16 cellular contexts compared by ENCODE assay signal in the genomic region with DNA sequence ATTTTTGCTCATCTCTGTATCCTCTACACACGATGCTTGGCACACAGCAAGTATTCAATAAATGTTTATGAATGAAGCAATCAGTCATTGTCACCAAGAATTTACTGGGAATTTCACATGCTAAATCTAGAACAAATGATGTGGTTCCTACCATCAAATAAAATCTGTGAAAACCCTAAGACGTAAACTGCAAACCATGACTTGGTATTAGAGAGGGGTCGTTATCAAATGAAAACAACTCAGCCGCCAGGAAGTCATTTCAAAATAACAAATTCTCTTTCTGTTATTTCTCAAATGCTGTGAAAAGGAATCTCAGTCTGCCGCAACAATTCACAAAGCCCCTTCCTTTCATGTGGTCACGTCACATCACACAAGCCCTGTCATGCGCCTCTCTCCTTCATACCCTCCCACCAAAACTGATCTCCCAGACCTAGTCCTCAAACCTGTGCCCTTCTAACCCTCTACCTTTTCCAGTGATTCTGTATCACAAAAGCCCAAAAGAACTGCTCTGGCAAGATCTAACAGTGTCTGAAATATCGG.
"Had no signal": no experiment of that assay in that cellular context is flagged by ENCODE, and none has a peak within 500 bp of the region (broad histone marks: within the 10 kb centered on the region; RNA-seq: fewer than 3 reads in every experiment).

No MANE protein-coding gene starts in this region.

- H3K4me1 ChIP-seq: pancreas, right lobe of liver had no signal

- FAIRE-seq: colon, endometrium, frontal cortex, pancreas had no signal

- H3K27ac ChIP-seq: pancreas, right lobe of liver, skin epidermis, tibial nerve had no signal

- H3K36me3 ChIP-seq: pancreas, right lobe of liver, tibial nerve had no signal

- ATAC-seq: activated CD8-positive, alpha-beta T cell treated with anti-CD3 and anti-CD28 coated beads, Interleukin-2, amount 10 ng/mL, durations not matched to agents 7 days and 5 days; pancreas; right lobe of liver had no signal

- H3K4me3 ChIP-seq: pancreas, right lobe of liver, skin epidermis, tibial nerve had no signal

- H3K9me3 ChIP-seq: pancreas, right lobe of liver, tibial nerve had no signal

- H3K27me3 ChIP-seq: pancreas, right lobe of liver, tibial nerve had no signal

- DNase-seq: activated CD4-positive, alpha-beta T cell treated with anti-CD3 and anti-CD28 coated beads, Interleukin-2, amount 10 ng/mL, durations not matched to agents 7 days and 5 days; activated CD4-positive, CD25-positive, alpha-beta regulatory T cell treated with anti-CD3 and anti-CD28 coated beads, Interleukin-2, amount 50 U/mL, for 72 hours; activated CD8-positive, alpha-beta T cell treated with anti-CD3 and anti-CD28 coated beads, Interleukin-2, amount 10 ng/mL, durations not matched to agents 7 days and 5 days; activated gamma-delta T cell treated with Interleukin-2 at 50 U/mL for 16 hours; aorta; central memory CD4-positive, alpha-beta T cell; effector CD4-positive, alpha-beta T cell; head of caudate nucleus; pancreas; right lobe of liver; stimulated activated CD4-positive, alpha-beta T cell treated with anti-CD3 and anti-CD28 coated beads, Interleukin-1b, Interleukin-23, amount 100 ng/mL, for 48 hours had no signal
